In genomic region chr1:8197493-8198282, GRCh38 we compare ENCODE assay signal across 2 cellular contexts.
TF ChIP-seq lines count a peak whose summit lies in the region.

No MANE protein-coding gene starts in this region.

TF ChIP-seq in K562, 482 proteins besides CTCF, POLR2A, EP300 and RAD21 (continued from another document and continues in another):
- TF ChIP-seq ZFX (CRISPR knock-in tag; IDR thresholded peaks at IDR 0.05) (peak; percentile 44), ASH1L (IDR thresholded peaks at IDR 0.05; ENCODE audit: borderline replicate concordance, low read depth, partially characterized antibody) (peak; percentile 34), BMI1 (IDR thresholded peaks at IDR 0.05; ENCODE audit: low read length) (0 out of 2 replicates have a peak, but pooled peaks have one; percentile 20), RBM17 (IDR thresholded peaks at IDR 0.05; ENCODE audit: borderline replicate concordance, low read depth, low read length) (no peak), RFX1 (IDR thresholded peaks at IDR 0.05) (no peak), RNF219 (CRISPR knock-in tag; IDR thresholded peaks at IDR 0.05) (no peak), ZMIZ1 (IDR thresholded peaks at IDR 0.05; ENCODE audit: low read depth in 2 of 2, low read length in 2 of 2) (peak in 1 of 2 experiments; percentile 94; a peak in 2 of 4 replicates), NFRKB (IDR thresholded peaks at IDR 0.05; ENCODE audit: low read depth) (peak; percentile 67; the same call in 1 of the 2 replicates), L3MBTL2 (IDR thresholded peaks at IDR 0.05) (peak; percentile 97), COPS2 (conservative IDR thresholded peaks at IDR 0.05) (no peak), RCOR1 (IDR thresholded peaks at IDR 0.05; ENCODE audit: borderline replicate concordance in 1 of 2, low read depth in 2 of 2, low read length in 2 of 2) (peak; percentile 80 to 99; a peak in 3 of 4 replicates), BRF1 (IDR thresholded peaks at IDR 0.05; ENCODE audit: borderline replicate concordance, extremely low read depth, insufficient read length) (no peak)
- TF ChIP-seq, protein P1, sequence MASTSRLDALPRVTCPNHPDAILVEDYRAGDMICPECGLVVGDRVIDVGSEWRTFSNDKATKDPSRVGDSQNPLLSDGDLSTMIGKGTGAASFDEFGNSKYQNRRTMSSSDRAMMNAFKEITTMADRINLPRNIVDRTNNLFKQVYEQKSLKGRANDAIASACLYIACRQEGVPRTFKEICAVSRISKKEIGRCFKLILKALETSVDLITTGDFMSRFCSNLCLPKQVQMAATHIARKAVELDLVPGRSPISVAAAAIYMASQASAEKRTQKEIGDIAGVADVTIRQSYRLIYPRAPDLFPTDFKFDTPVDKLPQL (IDR thresholded peaks at IDR 0.05; ENCODE audit: extremely low read depth, insufficient read length), result no peak
- TF ChIP-seq, protein P2, sequence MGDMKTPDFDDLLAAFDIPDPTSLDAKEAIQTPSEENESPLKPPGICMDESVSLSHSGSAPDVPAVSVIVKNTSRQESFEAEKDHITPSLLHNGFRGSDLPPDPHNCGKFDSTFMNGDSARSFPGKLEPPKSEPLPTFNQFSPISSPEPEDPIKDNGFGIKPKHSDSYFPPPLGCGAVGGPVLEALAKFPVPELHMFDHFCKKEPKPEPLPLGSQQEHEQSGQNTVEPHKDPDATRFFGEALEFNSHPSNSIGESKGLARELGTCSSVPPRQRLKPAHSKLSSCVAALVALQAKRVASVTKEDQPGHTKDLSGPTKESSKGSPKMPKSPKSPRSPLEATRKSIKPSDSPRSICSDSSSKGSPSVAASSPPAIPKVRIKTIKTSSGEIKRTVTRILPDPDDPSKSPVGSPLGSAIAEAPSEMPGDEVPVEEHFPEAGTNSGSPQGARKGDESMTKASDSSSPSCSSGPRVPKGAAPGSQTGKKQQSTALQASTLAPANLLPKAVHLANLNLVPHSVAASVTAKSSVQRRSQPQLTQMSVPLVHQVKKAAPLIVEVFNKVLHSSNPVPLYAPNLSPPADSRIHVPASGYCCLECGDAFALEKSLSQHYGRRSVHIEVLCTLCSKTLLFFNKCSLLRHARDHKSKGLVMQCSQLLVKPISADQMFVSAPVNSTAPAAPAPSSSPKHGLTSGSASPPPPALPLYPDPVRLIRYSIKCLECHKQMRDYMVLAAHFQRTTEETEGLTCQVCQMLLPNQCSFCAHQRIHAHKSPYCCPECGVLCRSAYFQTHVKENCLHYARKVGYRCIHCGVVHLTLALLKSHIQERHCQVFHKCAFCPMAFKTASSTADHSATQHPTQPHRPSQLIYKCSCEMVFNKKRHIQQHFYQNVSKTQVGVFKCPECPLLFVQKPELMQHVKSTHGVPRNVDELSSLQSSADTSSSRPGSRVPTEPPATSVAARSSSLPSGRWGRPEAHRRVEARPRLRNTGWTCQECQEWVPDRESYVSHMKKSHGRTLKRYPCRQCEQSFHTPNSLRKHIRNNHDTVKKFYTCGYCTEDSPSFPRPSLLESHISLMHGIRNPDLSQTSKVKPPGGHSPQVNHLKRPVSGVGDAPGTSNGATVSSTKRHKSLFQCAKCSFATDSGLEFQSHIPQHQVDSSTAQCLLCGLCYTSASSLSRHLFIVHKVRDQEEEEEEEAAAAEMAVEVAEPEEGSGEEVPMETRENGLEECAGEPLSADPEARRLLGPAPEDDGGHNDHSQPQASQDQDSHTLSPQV (IDR thresholded peaks at IDR 0.05), result peak; percentile 89

TF ChIP-seq in HepG2, 621 proteins besides CTCF, POLR2A, EP300 and RAD21 (continued from another document and continues in another):
- no peak for TF ChIP-seq ZNF337 (CRISPR knock-in tag; IDR thresholded peaks at IDR 0.05; ENCODE audit: borderline replicate concordance, low read depth)
- TF ChIP-seq ZSCAN20 (CRISPR knock-in tag; IDR thresholded peaks at IDR 0.05; ENCODE audit: borderline replicate concordance), result no peak
- TF ChIP-seq KDM3A (CRISPR knock-in tag; IDR thresholded peaks at IDR 0.05; ENCODE audit: low read depth), result peak; percentile 72
- 0 out of 2 replicates have a peak, but pooled peaks have one; percentile 49 for TF ChIP-seq ZHX1 (CRISPR knock-in tag; IDR thresholded peaks at IDR 0.05; ENCODE audit: low read depth)
- no peak for TF ChIP-seq FOXA1 (IDR thresholded peaks at IDR 0.05)
- peak; percentile 75 for TF ChIP-seq FOXA1 (CRISPR knock-in tag; IDR thresholded peaks at IDR 0.05)
- no peak for TF ChIP-seq KLF12 (CRISPR knock-in tag; IDR thresholded peaks at IDR 0.05; ENCODE audit: borderline replicate concordance)
- TF ChIP-seq MAFK (conservative IDR thresholded peaks at IDR 0.05 in 1 of 2, IDR thresholded peaks at IDR 0.05 in 1 of 2; ENCODE audit: low read length in 2 of 2), result peak; percentile 40 to 54; a peak in 2 of 4 replicates
- TF ChIP-seq, protein P3, sequence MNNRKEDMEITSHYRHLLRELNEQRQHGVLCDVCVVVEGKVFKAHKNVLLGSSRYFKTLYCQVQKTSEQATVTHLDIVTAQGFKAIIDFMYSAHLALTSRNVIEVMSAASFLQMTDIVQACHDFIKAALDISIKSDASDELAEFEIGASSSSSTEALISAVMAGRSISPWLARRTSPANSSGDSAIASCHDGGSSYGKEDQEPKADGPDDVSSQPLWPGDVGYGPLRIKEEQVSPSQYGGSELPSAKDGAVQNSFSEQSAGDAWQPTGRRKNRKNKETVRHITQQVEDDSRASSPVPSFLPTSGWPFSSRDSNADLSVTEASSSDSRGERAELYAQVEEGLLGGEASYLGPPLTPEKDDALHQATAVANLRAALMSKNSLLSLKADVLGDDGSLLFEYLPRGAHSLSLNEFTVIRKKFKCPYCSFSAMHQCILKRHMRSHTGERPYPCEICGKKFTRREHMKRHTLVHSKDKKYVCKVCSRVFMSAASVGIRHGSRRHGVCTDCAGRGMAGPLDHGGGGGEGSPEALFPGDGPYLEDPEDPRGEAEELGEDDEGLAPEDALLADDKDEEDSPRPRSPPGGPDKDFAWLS (CRISPR knock-in tag; IDR thresholded peaks at IDR 0.05; ENCODE audit: borderline replicate concordance), result 0 out of 2 replicates have a peak, but pooled peaks have one; percentile 37
- TF ChIP-seq ARHGAP35 (CRISPR knock-in tag; IDR thresholded peaks at IDR 0.05; ENCODE audit: borderline replicate concordance), result no peak
- TF ChIP-seq ZMYM2 (CRISPR knock-in tag; IDR thresholded peaks at IDR 0.05), result peak; percentile 77; the same call in 1 of the 2 replicates
- TF ChIP-seq, protein P4, sequence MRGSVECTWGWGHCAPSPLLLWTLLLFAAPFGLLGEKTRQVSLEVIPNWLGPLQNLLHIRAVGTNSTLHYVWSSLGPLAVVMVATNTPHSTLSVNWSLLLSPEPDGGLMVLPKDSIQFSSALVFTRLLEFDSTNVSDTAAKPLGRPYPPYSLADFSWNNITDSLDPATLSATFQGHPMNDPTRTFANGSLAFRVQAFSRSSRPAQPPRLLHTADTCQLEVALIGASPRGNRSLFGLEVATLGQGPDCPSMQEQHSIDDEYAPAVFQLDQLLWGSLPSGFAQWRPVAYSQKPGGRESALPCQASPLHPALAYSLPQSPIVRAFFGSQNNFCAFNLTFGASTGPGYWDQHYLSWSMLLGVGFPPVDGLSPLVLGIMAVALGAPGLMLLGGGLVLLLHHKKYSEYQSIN (CRISPR knock-in tag; IDR thresholded peaks at IDR 0.05; ENCODE audit: borderline replicate concordance), result no peak
- TF ChIP-seq, protein P5, sequence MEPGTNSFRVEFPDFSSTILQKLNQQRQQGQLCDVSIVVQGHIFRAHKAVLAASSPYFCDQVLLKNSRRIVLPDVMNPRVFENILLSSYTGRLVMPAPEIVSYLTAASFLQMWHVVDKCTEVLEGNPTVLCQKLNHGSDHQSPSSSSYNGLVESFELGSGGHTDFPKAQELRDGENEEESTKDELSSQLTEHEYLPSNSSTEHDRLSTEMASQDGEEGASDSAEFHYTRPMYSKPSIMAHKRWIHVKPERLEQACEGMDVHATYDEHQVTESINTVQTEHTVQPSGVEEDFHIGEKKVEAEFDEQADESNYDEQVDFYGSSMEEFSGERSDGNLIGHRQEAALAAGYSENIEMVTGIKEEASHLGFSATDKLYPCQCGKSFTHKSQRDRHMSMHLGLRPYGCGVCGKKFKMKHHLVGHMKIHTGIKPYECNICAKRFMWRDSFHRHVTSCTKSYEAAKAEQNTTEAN (CRISPR knock-in tag; conservative IDR thresholded peaks at IDR 0.05), result no peak
- 0 out of 2 replicates have a peak, but pooled peaks have one; percentile 33 for TF ChIP-seq ZNF317 (CRISPR knock-in tag; IDR thresholded peaks at IDR 0.05)
- peak; percentile 70 for TF ChIP-seq HMG20A (CRISPR knock-in tag; IDR thresholded peaks at IDR 0.05; ENCODE audit: borderline replicate concordance)
- TF ChIP-seq GABPA (IDR thresholded peaks at IDR 0.05; ENCODE audit: low read depth, low read length), result no peak
- TF ChIP-seq GABPA (CRISPR knock-in tag; IDR thresholded peaks at IDR 0.05; ENCODE audit: low read depth), result no peak
- TF ChIP-seq ZNF10 (CRISPR knock-in tag; IDR thresholded peaks at IDR 0.05; ENCODE audit: borderline replicate concordance, low read depth), result no peak
- no peak for TF ChIP-seq ZSCAN22 (CRISPR knock-in tag; IDR thresholded peaks at IDR 0.05)
- TF ChIP-seq ZNF720 (CRISPR knock-in tag; IDR thresholded peaks at IDR 0.05), result no peak
- no peak for TF ChIP-seq FLYWCH1 (CRISPR knock-in tag; IDR thresholded peaks at IDR 0.05)
- peak; percentile 75; the same call in 1 of the 2 replicates for TF ChIP-seq ZNF580 (CRISPR knock-in tag; IDR thresholded peaks at IDR 0.05; ENCODE audit: borderline replicate concordance, low read depth)
- no peak for TF ChIP-seq PHB2 (IDR thresholded peaks at IDR 0.05; ENCODE audit: partially characterized antibody)
- TF ChIP-seq, protein P6, sequence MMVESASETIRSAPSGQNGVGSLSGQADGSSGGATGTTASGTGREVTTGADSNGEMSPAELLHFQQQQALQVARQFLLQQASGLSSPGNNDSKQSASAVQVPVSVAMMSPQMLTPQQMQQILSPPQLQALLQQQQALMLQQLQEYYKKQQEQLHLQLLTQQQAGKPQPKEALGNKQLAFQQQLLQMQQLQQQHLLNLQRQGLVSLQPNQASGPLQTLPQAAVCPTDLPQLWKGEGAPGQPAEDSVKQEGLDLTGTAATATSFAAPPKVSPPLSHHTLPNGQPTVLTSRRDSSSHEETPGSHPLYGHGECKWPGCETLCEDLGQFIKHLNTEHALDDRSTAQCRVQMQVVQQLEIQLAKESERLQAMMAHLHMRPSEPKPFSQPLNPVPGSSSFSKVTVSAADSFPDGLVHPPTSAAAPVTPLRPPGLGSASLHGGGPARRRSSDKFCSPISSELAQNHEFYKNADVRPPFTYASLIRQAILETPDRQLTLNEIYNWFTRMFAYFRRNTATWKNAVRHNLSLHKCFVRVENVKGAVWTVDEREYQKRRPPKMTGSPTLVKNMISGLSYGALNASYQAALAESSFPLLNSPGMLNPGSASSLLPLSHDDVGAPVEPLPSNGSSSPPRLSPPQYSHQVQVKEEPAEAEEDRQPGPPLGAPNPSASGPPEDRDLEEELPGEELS (CRISPR knock-in tag; IDR thresholded peaks at IDR 0.05), result peak; percentile 87
- TF ChIP-seq TOPORS (CRISPR knock-in tag; IDR thresholded peaks at IDR 0.05), result no peak
- TF ChIP-seq ATRX (CRISPR knock-in tag; IDR thresholded peaks at IDR 0.05; ENCODE audit: borderline replicate concordance), result no peak
- peak; percentile 49; the same call in 1 of the 2 replicates for TF ChIP-seq MXD4 (CRISPR knock-in tag; IDR thresholded peaks at IDR 0.05)
- TF ChIP-seq, protein P7, sequence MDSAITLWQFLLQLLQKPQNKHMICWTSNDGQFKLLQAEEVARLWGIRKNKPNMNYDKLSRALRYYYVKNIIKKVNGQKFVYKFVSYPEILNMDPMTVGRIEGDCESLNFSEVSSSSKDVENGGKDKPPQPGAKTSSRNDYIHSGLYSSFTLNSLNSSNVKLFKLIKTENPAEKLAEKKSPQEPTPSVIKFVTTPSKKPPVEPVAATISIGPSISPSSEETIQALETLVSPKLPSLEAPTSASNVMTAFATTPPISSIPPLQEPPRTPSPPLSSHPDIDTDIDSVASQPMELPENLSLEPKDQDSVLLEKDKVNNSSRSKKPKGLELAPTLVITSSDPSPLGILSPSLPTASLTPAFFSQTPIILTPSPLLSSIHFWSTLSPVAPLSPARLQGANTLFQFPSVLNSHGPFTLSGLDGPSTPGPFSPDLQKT (CRISPR knock-in tag; IDR thresholded peaks at IDR 0.05; ENCODE audit: borderline replicate concordance), result no peak
- TF ChIP-seq ZNF709 (CRISPR knock-in tag; IDR thresholded peaks at IDR 0.05), result no peak
- no peak for TF ChIP-seq RNF219 (CRISPR knock-in tag; IDR thresholded peaks at IDR 0.05)
- TF ChIP-seq ZNF703 (CRISPR knock-in tag; IDR thresholded peaks at IDR 0.05; ENCODE audit: borderline replicate concordance), result 0 out of 2 replicates have a peak, but pooled peaks have one; percentile 49
